Comparison of ENCODE assay signal across 1 cellular context in genomic region chr5:179907570-179908324, GRCh38.
A peak's percentile ranks its signal among the peaks of the same experiment; 100 is the strongest.
TF ChIP-seq lines count a peak whose summit lies in the region.

Gene TBC1D9B (minus strand): TSS chr5:179907897. CDS start chr5:179907821, 76 bp downstream.

TF ChIP-seq in WTC11, 78 proteins besides CTCF, POLR2A, EP300 and RAD21 (continued from another document):
- TF ChIP-seq PRDM15 (CRISPR knock-in tag; IDR thresholded peaks at IDR 0.05) (peak; percentile 84), TEAD1 (CRISPR knock-in tag; IDR thresholded peaks at IDR 0.05) (peak; percentile 32; the same call in 1 of the 2 replicates), TP53 (CRISPR knock-in tag; IDR thresholded peaks at IDR 0.05) (peak; percentile 68; the same call in 1 of the 2 replicates), FOXP4 (CRISPR knock-in tag; IDR thresholded peaks at IDR 0.05) (0 out of 2 replicates have a peak, but pooled peaks have one; percentile 8)
TF ChIP-seq in WTC11: peak in this region for 7.
